Comparison of ENCODE assay signal across 9 cellular contexts in genomic region chr5:78899922-78900362, GRCh38.
A peak's percentile ranks its signal among the peaks of the same experiment; 100 is the strongest.
DNase-seq lines count a peak whose midpoint lies in the region; ATAC-seq and TF ChIP-seq lines count a peak whose summit lies in the region.
"Had no signal": no experiment of that assay in that cellular context is flagged by ENCODE, and none has a peak within 500 bp of the region (broad histone marks: within the 10 kb centered on the region; RNA-seq: fewer than 3 reads in every experiment).

No MANE protein-coding gene starts in this region.

- H3K27me3 ChIP-seq in heart left ventricle (no peaks in the 10 kb centered on the region), left lung (no peaks in the 10 kb centered on the region)

- POLR2A ChIA-PET in activated CD4-positive, alpha-beta memory T cell treated with anti-CD3 and anti-CD28 coated beads, Interleukin-2, amount 10 ng/mL, durations not matched to agents 7 days and 5 days (lab: Charles Lee): no interaction called here

- H3K9me3 ChIP-seq in heart left ventricle: peaks cover 0 to 17% (median 0%) of the 10 kb centered on the region in 12 donors
- H3K9me3 ChIP-seq in left lung: peaks cover 0 to 14% of the 10 kb centered on the region in 2 donors

- ATAC-seq in heart left ventricle: peak in 1 of 4 donors; percentile 36
- ATAC-seq in left cardiac atrium: no peak
- ATAC-seq in left lung: peak; percentile 71
- ATAC-seq in GM21360 (IDR thresholded peaks at IDR 0.05; ENCODE audit: unreplicated experiment): no peak

- peaks cover 11% of the 10 kb centered on the region for H3K9me3 Mint-ChIP-seq in activated CD4-positive, alpha-beta memory T cell treated with anti-CD3 and anti-CD28 coated beads, Interleukin-2, amount 10 ng/mL, durations not matched to agents 7 days and 5 days

- intact Hi-C loops in heart left ventricle (cut with DNase I) (loop anchor here (2.0 to 10.0 kb wide), 10 partner anchors 62 to 435 kb away; partner anchors contain the start of gene LHFPL2 (in 3 of the 10)), left cardiac atrium (cut with DNase I) (loop anchor here (5.0 to 10.0 kb wide), 3 partner anchors 65 to 365 kb away; no protein-coding TSS in a partner anchor), left lung (cut with DNase I) (loop anchor here in 1 of 2 donors (10.0 kb wide), 1 partner anchor 55 kb away; no protein-coding TSS in a partner anchor)

- TF ChIP-seq CTCF in heart left ventricle (IDR thresholded peaks at IDR 0.05) (peak; percentile 40 to 74 (median 58)), left lung (IDR thresholded peaks at IDR 0.05) (peak; percentile 48 to 58)

- H3K27ac Mint-ChIP-seq in activated CD4-positive, alpha-beta memory T cell treated with anti-CD3 and anti-CD28 coated beads, Interleukin-2, amount 10 ng/mL, durations not matched to agents 7 days and 5 days: no peak overlapping the region

- H3K36me3 Mint-ChIP-seq in activated CD4-positive, alpha-beta memory T cell treated with anti-CD3 and anti-CD28 coated beads, Interleukin-2, amount 10 ng/mL, durations not matched to agents 7 days and 5 days (ENCODE audit: low read depth): peaks cover 7% of the 10 kb centered on the region

- DNase-seq in heart left ventricle (no peak), left cardiac atrium (no peak), NAMALWA (ENCODE audit: low spot score) (peak; percentile 67), left lung (no peak), RKO (ENCODE audit: low spot score) (no peak), DMS79 treated with DMSO at 0.1 percent for 48 hours (lab: John Stamatoyannopoulos, UW) (no peak)
- DNase-seq in activated CD4-positive, alpha-beta memory T cell treated with anti-CD3 and anti-CD28 coated beads, Interleukin-2, amount 10 ng/mL, durations not matched to agents 7 days and 5 days: peak; percentile 51

- H3K27me3 Mint-ChIP-seq in activated CD4-positive, alpha-beta memory T cell treated with anti-CD3 and anti-CD28 coated beads, Interleukin-2, amount 10 ng/mL, durations not matched to agents 7 days and 5 days: no peaks in the 10 kb centered on the region
- H3K27me3 Mint-ChIP-seq: central memory CD8-positive, alpha-beta T cell had no signal

- no peak overlapping the region for H3K4me3 ChIP-seq in heart left ventricle
- no peak overlapping the region for H3K4me3 ChIP-seq in left lung

- H3K36me3 ChIP-seq in heart left ventricle (no peaks in the 10 kb centered on the region), left lung (peaks cover 0 to 3% of the 10 kb centered on the region in 2 donors)

- no peak for TF ChIP-seq POLR2A in heart left ventricle (IDR thresholded peaks at IDR 0.05)

- H3K4me1 Mint-ChIP-seq in activated CD4-positive, alpha-beta memory T cell treated with anti-CD3 and anti-CD28 coated beads, Interleukin-2, amount 10 ng/mL, durations not matched to agents 7 days and 5 days: no peaks in the 10 kb centered on the region
- H3K4me1 Mint-ChIP-seq: central memory CD8-positive, alpha-beta T cell had no signal

- no peak overlapping the region for H3K4me3 Mint-ChIP-seq in activated CD4-positive, alpha-beta memory T cell treated with anti-CD3 and anti-CD28 coated beads, Interleukin-2, amount 10 ng/mL, durations not matched to agents 7 days and 5 days
- H3K4me3 Mint-ChIP-seq: central memory CD8-positive, alpha-beta T cell had no signal

- CTCF ChIA-PET in activated CD4-positive, alpha-beta memory T cell treated with anti-CD3 and anti-CD28 coated beads, Interleukin-2, amount 10 ng/mL, durations not matched to agents 7 days and 5 days (lab: Charles Lee): interaction anchor here (0.6 to 3.2 kb wide), 16 partner anchors 8 to 233 kb away, joined by 3 to 38 read pairs (median 7); partner anchors contain the start of gene ARSB

- peaks cover 0 to 11% (median under 1%) of the 10 kb centered on the region in 12 donors for H3K4me1 ChIP-seq in heart left ventricle
- peaks cover 0 to 7% of the 10 kb centered on the region in 2 donors for H3K4me1 ChIP-seq in left lung

- no peak overlapping the region for H3K27ac ChIP-seq in heart left ventricle
- H3K27ac ChIP-seq in left lung: no peak overlapping the region

- WGBS in heart left ventricle, 4 donors: 14 to 17% (median 16%) methylated on average over 3 of the region's 3 CpGs

Comparison
In these comparisons a context has a peak if more than half of its experiments do, and no peak if none do; other contexts are left out.
1. DNase-seq: peak in NAMALWA (single experiment) and activated CD4-positive, alpha-beta memory T cell treated with anti-CD3 and anti-CD28 coated beads, Interleukin-2, amount 10 ng/mL, durations not matched to agents 7 days and 5 days (single experiment); none in heart left ventricle (0 of 5), left cardiac atrium (single experiment), left lung (0 of 2), RKO (single experiment) and DMS79 treated with DMSO at 0.1 percent for 48 hours (single experiment).